8 cellular contexts compared by ENCODE assay signal in the genomic region with DNA sequence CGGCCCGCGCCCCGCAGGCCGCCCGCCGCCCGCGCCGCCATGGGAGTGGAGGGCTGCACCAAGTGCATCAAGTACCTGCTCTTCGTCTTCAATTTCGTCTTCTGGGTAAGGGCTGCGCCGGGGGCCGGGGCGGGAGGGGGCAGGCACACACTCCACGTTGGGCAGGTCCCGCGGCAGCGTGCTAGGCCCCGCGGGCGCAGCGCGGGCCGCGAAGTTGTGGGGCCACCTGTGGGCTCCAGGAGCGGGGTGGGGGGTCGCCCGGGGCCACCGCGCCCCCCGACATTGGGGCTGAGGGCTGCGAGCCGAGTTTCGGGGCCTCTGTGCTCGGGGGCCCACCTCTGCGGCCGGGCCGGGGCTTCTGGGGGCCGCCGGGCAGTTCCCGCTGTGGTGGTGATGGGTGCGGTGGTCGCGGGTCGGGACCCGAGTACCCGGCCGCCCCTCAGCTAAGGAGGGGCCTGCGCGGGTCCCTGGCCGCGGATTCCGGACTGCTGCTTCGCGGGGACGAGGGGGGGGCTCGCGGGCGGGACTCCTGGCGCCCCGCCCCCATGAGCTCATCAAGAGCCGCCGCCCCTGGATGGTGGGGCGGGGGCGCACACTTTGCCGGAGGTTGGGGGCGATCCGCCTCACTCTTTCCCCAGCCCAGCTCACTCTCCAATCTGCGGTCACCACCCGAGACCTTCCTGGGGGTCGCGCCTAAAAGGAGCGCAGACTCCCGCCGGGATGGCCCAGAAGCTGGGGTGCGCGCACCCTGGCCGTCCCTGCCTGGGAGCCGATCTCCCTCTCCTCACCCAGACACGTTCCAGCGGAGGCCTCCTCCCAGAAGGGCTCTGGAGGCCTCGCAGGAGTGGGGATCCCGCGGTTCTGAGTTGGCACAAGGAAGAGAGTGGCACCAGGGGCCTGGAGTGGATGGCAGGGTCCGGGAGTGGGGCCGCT. TPM values are rescaled to one million over a fixed set of nuclear protein-coding genes. Genes with fewer than 3 reads are reported as not detected.
DNase-seq lines count a peak whose midpoint lies in the region; ATAC-seq and TF ChIP-seq lines count a peak whose summit lies in the region.

No MANE protein-coding gene starts in this region.

- TF ChIP-seq CTCF in AG10803 (conservative IDR thresholded peaks at IDR 0.05; ENCODE audit: low read length) = no peak
- no peak for TF ChIP-seq CTCF in suprapubic skin (IDR thresholded peaks at IDR 0.05)

- WGBS in suprapubic skin = 0% methylated on average over 4 of the region's 88 CpGs

- H3K27me3 ChIP-seq in muscle layer of colon (ENCODE audit: control insufficient read depth in 1 of 2, insufficient read depth in 2 of 2, low read length in 2 of 2) (no peaks in the 10 kb centered on the region), suprapubic skin (no peaks in the 10 kb centered on the region)

- H3K27ac ChIP-seq in epithelial cell of prostate (peak overlapping the region; percentile 57), muscle layer of colon (ENCODE audit: low read depth, low read length) (peak overlapping the region; percentile 99), suprapubic skin (peak overlapping the region; percentile 99)

- H3K9me3 ChIP-seq in muscle layer of colon (ENCODE audit: low read length) = no peaks in the 10 kb centered on the region
- no peaks in the 10 kb centered on the region for H3K9me3 ChIP-seq in suprapubic skin

- H3K4me1 ChIP-seq in muscle layer of colon (ENCODE audit: insufficient read depth, low read length) (peaks cover 49% of the 10 kb centered on the region), suprapubic skin (peaks cover 53% of the 10 kb centered on the region)

- DNase-seq in AG10803 (ENCODE audit: low read depth) = peak; percentile 48
- peak; percentile 54 for DNase-seq in NAMALWA (ENCODE audit: low spot score)
- DNase-seq in activated T-cell treated with anti-CD3 and anti-CD28 coated beads for 4 hours = peak; percentile 64
- DNase-seq in epithelial cell of prostate (ENCODE audit: low read depth, low spot score) = no peak
- peak in 1 of 2 donors; percentile 87 for DNase-seq in suprapubic skin (ENCODE audit: low spot score in 2 of 2)

- peak overlapping the region; percentile 86 for H3K9ac ChIP-seq in muscle layer of colon (ENCODE audit: low read length)

- peak overlapping the region; percentile 97 for H3K4me3 ChIP-seq in AG10803 (ENCODE audit: low read length)
- peak overlapping the region; percentile 84 to 96 for H3K4me3 ChIP-seq in muscle layer of colon (ENCODE audit: low read depth in 1 of 2, low read length in 2 of 2)
- peak overlapping the region; percentile 99 for H3K4me3 ChIP-seq in suprapubic skin

- no peak for TF ChIP-seq EP300 in suprapubic skin (IDR thresholded peaks at IDR 0.05)

- TF ChIP-seq POLR2A in suprapubic skin (IDR thresholded peaks at IDR 0.05) = peak in 1 of 2 donors; percentile 43

- H3K36me3 ChIP-seq in muscle layer of colon (ENCODE audit: insufficient read depth, low read length) (peaks cover 5% of the 10 kb centered on the region), suprapubic skin (no peaks in the 10 kb centered on the region)

- ATAC-seq in GM19397 (IDR thresholded peaks at IDR 0.05; ENCODE audit: unreplicated experiment) (peak; percentile 20), HG03457 (IDR thresholded peaks at IDR 0.05; ENCODE audit: unreplicated experiment) (no peak)

RNA-seq across cellular contexts. Expression of gene CD81, which starts 0.7 kb away (rescaled TPM):
- total RNA-seq in suprapubic skin = 100 to 1,000 TPM; 234 to 340 (median 277) TPM

RNA-seq across cellular contexts. Expression of gene TSSC4, which starts 22.8 kb away (rescaled TPM):
- 10 to 100 TPM; 25.7 to 60.9 (median 51.4) TPM for total RNA-seq in suprapubic skin
